ENCODE assay signal across 13 cellular contexts in the genomic region with DNA sequence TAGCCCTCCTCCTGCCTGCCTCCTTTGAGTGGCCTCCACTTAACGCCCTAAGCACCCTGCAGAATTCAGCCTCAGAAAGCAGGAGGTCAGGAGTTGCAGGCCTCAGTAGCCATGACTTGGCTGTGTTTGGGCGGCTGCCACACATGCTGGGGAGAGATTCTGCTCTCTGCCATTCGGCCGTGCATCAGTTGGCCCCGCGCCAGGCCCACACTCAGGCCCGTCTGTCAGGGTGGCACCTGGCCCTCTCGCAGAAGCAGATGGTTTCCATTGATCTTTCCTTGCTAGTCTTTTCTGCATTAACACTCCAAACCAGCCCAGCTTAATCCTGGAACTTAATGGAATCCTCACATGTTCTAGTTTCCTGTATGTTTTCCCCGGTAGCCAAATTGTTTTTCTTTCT. TPM values are rescaled to one million over a fixed set of nuclear protein-coding genes. Genes with fewer than 3 reads are reported as not detected.
A peak's percentile ranks its signal among the peaks of the same experiment; 100 is the strongest.
DNase-seq lines count a peak whose midpoint lies in the region; ATAC-seq, FAIRE-seq and TF ChIP-seq lines count a peak whose summit lies in the region.
"Had no signal": no experiment of that assay in that cellular context is flagged by ENCODE, and none has a peak within 500 bp of the region (broad histone marks: within the 10 kb centered on the region; RNA-seq: fewer than 3 reads in every experiment).

No MANE protein-coding gene starts in this region.

- no peaks in the 10 kb centered on the region for H3K27me3 ChIP-seq in astrocyte (ENCODE audit: insufficient read depth, low read length)

- peaks cover 2% of the 10 kb centered on the region for H3K27me3 Mint-ChIP-seq in astrocyte (ENCODE audit: low read depth, unreplicated experiment)
- H3K27me3 Mint-ChIP-seq in activated naive CD4-positive, alpha-beta T cell treated with anti-CD3 and anti-CD28 coated beads, Interleukin-2, amount 10 ng/mL, durations not matched to agents 7 days and 5 days: no peaks in the 10 kb centered on the region
- H3K27me3 Mint-ChIP-seq in CD14-positive monocyte (ENCODE audit: low read depth in 3 of 3): peaks cover 1 to 49% (median 3%) of the 10 kb centered on the region in 3 donors

- ATAC-seq in GM18873 (IDR thresholded peaks at IDR 0.05; ENCODE audit: low FRiP score, unreplicated experiment): no peak
- ATAC-seq: GM12878, PC-3 had no signal

- intact Hi-C loops in CD14-positive monocyte (cut with micrococcal nuclease): no loop called here

- H3K4me1 Mint-ChIP-seq in astrocyte (ENCODE audit: low read depth, unreplicated experiment) (no peaks in the 10 kb centered on the region), CD14-positive monocyte (peaks cover 2% of the 10 kb centered on the region)
- no peaks in the 10 kb centered on the region for H3K4me1 Mint-ChIP-seq in activated naive CD4-positive, alpha-beta T cell treated with anti-CD3 and anti-CD28 coated beads, Interleukin-2, amount 10 ng/mL, durations not matched to agents 7 days and 5 days

- H3K9me3 Mint-ChIP-seq in astrocyte (ENCODE audit: unreplicated experiment): no peaks in the 10 kb centered on the region
- H3K9me3 Mint-ChIP-seq in activated naive CD4-positive, alpha-beta T cell treated with anti-CD3 and anti-CD28 coated beads, Interleukin-2, amount 10 ng/mL, durations not matched to agents 7 days and 5 days: no peaks in the 10 kb centered on the region
- H3K9me3 Mint-ChIP-seq in CD14-positive monocyte: no peaks in the 10 kb centered on the region
- H3K9me3 Mint-ChIP-seq: T-helper 1 cell treated with Interleukin-12 subunit alpha and Interleukin-12 subunit beta and Interleukin-4 antibody, amounts not matched to agents 30 μg/mL and 1 μg/mL, for 36 hours had no signal

- H3K27ac ChIP-seq in astrocyte (ENCODE audit: low read depth, low read length): no peak overlapping the region

- H3K4me3 Mint-ChIP-seq in astrocyte (ENCODE audit: unreplicated experiment): no peak overlapping the region
- no peak overlapping the region for H3K4me3 Mint-ChIP-seq in activated naive CD4-positive, alpha-beta T cell treated with anti-CD3 and anti-CD28 coated beads, Interleukin-2, amount 10 ng/mL, durations not matched to agents 7 days and 5 days
- no peak overlapping the region for H3K4me3 Mint-ChIP-seq in CD14-positive monocyte
- H3K4me3 Mint-ChIP-seq: T-helper 1 cell treated with Interleukin-12 subunit alpha and Interleukin-12 subunit beta and Interleukin-4 antibody, amounts not matched to agents 30 μg/mL and 1 μg/mL, for 36 hours had no signal

- no peaks in the 10 kb centered on the region for H3K9me3 ChIP-seq in astrocyte (ENCODE audit: insufficient read depth, low read depth, low read length)

- H3K9ac ChIP-seq in astrocyte (ENCODE audit: low read length): no peak overlapping the region

- H3K4me2 ChIP-seq in astrocyte (ENCODE audit: low read length): no peak overlapping the region

- TF ChIP-seq CTCF in astrocyte (IDR thresholded peaks at IDR 0.05; ENCODE audit: insufficient read depth, low read depth, low read length) (no peak), CD14-positive monocyte (IDR thresholded peaks at IDR 0.05) (no peak)

- H3K36me3 Mint-ChIP-seq in astrocyte (ENCODE audit: low read depth, unreplicated experiment) (no peaks in the 10 kb centered on the region), CD14-positive monocyte (no peaks in the 10 kb centered on the region)
- H3K36me3 Mint-ChIP-seq in activated naive CD4-positive, alpha-beta T cell treated with anti-CD3 and anti-CD28 coated beads, Interleukin-2, amount 10 ng/mL, durations not matched to agents 7 days and 5 days: no peaks in the 10 kb centered on the region

- DNase-seq in D341Med (ENCODE audit: low spot score) (peak; percentile 79), NCI-H128 (lab: John Stamatoyannopoulos, UW; ENCODE audit: unreplicated experiment) (peak; percentile 60), NCI-H446 treated with DMSO at 0.1 percent for 48 hours (lab: John Stamatoyannopoulos, UW) (peak; percentile 68), astrocyte (ENCODE audit: low read depth) (no peak), occipital lobe (lab: John Stamatoyannopoulos, UW) (no peak), CD14-positive monocyte (ENCODE audit: low spot score) (no peak)
- DNase-seq in activated naive CD4-positive, alpha-beta T cell treated with anti-CD3 and anti-CD28 coated beads, Interleukin-2, amount 10 ng/mL, durations not matched to agents 7 days and 5 days: no peak
- DNase-seq: activated CD4-positive, alpha-beta T cell treated with anti-CD3 and anti-CD28 coated beads for 48 hours; effector CD4-positive, alpha-beta T cell; PC-3 had no signal

- H4K20me1 ChIP-seq in astrocyte (ENCODE audit: insufficient read depth, low read length): no peaks in the 10 kb centered on the region

- H3K4me3 ChIP-seq in astrocyte (ENCODE audit: insufficient read depth, low read depth, low read length): no peak overlapping the region
- H3K4me3 ChIP-seq: GM12878 had no signal

- CTCF ChIA-PET in activated naive CD4-positive, alpha-beta T cell treated with anti-CD3 and anti-CD28 coated beads, Interleukin-2, amount 10 ng/mL, durations not matched to agents 7 days and 5 days (lab: Charles Lee): interaction anchor here (1.0 kb wide), 1 partner anchor 11 kb away, joined by 3 read pairs; no protein-coding TSS in a partner anchor

- FAIRE-seq in astrocyte (lab: Jason Lieb, UNC): peak; percentile 67
- FAIRE-seq: GM12878 had no signal

- H2AFZ ChIP-seq in astrocyte (ENCODE audit: low read depth, low read length): no peak overlapping the region

- H3K27ac Mint-ChIP-seq in astrocyte (ENCODE audit: unreplicated experiment) (no peak overlapping the region), CD14-positive monocyte (peak overlapping the region in 1 of 7 donors; percentile 50)
- H3K27ac Mint-ChIP-seq in activated naive CD4-positive, alpha-beta T cell treated with anti-CD3 and anti-CD28 coated beads, Interleukin-2, amount 10 ng/mL, durations not matched to agents 7 days and 5 days: no peak overlapping the region
- H3K27ac Mint-ChIP-seq: T-helper 1 cell treated with Interleukin-12 subunit alpha and Interleukin-12 subunit beta and Interleukin-4 antibody, amounts not matched to agents 30 μg/mL and 1 μg/mL, for 36 hours had no signal

- H3K36me3 ChIP-seq in astrocyte (ENCODE audit: insufficient read depth, low read length): no peaks in the 10 kb centered on the region

- no peaks in the 10 kb centered on the region for H3K4me1 ChIP-seq in astrocyte (ENCODE audit: insufficient read depth, low read length)

- no peaks in the 10 kb centered on the region for H3K79me2 ChIP-seq in astrocyte (ENCODE audit: insufficient read depth, low read length)

RNA-seq across cellular contexts. Expression of a gene that starts 30.7 kb away (rescaled TPM):
- 153 and 185 TPM in 2 replicates for total RNA-seq in astrocyte
- 95.1 TPM for total RNA-seq in occipital lobe
- 100 to 1,000 TPM; 430 to 497 TPM for polyA plus RNA-seq in CD14-positive monocyte

Comparison
In these comparisons a context has a peak if more than half of its experiments do, and no peak if none do; other contexts are left out.
1. DNase-seq: peak in D341Med (single experiment), NCI-H128 (single experiment) and NCI-H446 treated with DMSO at 0.1 percent for 48 hours (single experiment); none in astrocyte (single experiment), activated naive CD4-positive, alpha-beta T cell treated with anti-CD3 and anti-CD28 coated beads, Interleukin-2, amount 10 ng/mL, durations not matched to agents 7 days and 5 days (single experiment), occipital lobe (single experiment) and CD14-positive monocyte (single experiment).